32 cellular contexts compared by ENCODE assay signal in genomic region chr5:29309359-29309758, GRCh38.
DNase-seq lines count a peak whose midpoint lies in the region; ATAC-seq, FAIRE-seq and TF ChIP-seq lines count a peak whose summit lies in the region.
"Had no signal": no experiment of that assay in that cellular context is flagged by ENCODE, and none has a peak within 500 bp of the region (broad histone marks: within the 10 kb centered on the region; RNA-seq: fewer than 3 reads in every experiment).

No MANE protein-coding gene starts in this region.

- CTCF ChIA-PET in HepG2 (lab: Yijun Ruan, JAX; ENCODE audit: low intra/inter-chr PET ratio, low total read pairs): no interaction called here
- CTCF ChIA-PET in A549 (lab: Yijun Ruan, JAX): no interaction called here
- CTCF ChIA-PET in K562 (lab: Yijun Ruan, JAX; ENCODE audit: low intra/inter-chr PET ratio): no interaction called here

- POLR2A ChIA-PET in HepG2 (lab: Yijun Ruan, JAX): no interaction called here
- POLR2A ChIA-PET in A549 (lab: Yijun Ruan, JAX): no interaction called here
- POLR2A ChIA-PET in K562 (lab: Yijun Ruan, JAX): no interaction called here

- H3K4me3 ChIP-seq in HepG2 (replicated peaks in 1 of 3; ENCODE audit: insufficient read depth in 1 of 3, low read depth in 2 of 3, low read length in 3 of 3) (no peak overlapping the region), right lobe of liver (no peak overlapping the region), A549 (no peak overlapping the region), K562 (no peak overlapping the region)
- H3K4me3 ChIP-seq: BLaER1; BLaER1 treated with 17β-estradiol and CSF1 and Interleukin-3, amounts not matched to agents 10 nM and 100 nM had no signal

- no peaks in the 10 kb centered on the region for H3K9me3 ChIP-seq in HepG2 (ENCODE audit: low read length)
- H3K9me3 ChIP-seq in right lobe of liver: no peaks in the 10 kb centered on the region
- H3K9me3 ChIP-seq in A549: peaks cover 4% of the 10 kb centered on the region; the same call in 1 of the 3 replicates
- no peaks in the 10 kb centered on the region; the same call in 1 of the 2 replicates for H3K9me3 ChIP-seq in K562 (replicated peaks; ENCODE audit: control insufficient read depth, insufficient read depth, low read depth, low read length)
- H3K9me3 ChIP-seq: BE2C; BLaER1; BLaER1 treated with 17β-estradiol and CSF1 and Interleukin-3, amounts not matched to agents 10 nM and 100 nM; Caco-2 had no signal

- intact Hi-C loops in HepG2 (cut with micrococcal nuclease; ENCODE audit: unreplicated experiment): loop anchor here (1.0 kb wide), 1 partner anchor 47 kb away; no protein-coding TSS in a partner anchor
- intact Hi-C loops in right lobe of liver (cut with DNase I): no loop called here
- intact Hi-C loops in K562 (cut with micrococcal nuclease): no loop called here

- H4K20me1 ChIP-seq in HepG2 (ENCODE audit: insufficient read depth, low read length) (no peaks in the 10 kb centered on the region), K562 (replicated peaks; ENCODE audit: control insufficient read depth, insufficient read depth, low read length) (no peaks in the 10 kb centered on the region)
- H4K20me1 ChIP-seq: BLaER1; BLaER1 treated with 17β-estradiol and CSF1 and Interleukin-3, amounts not matched to agents 10 nM and 100 nM had no signal

- H3K36me3 ChIP-seq in HepG2 (replicated peaks in 1 of 2; ENCODE audit: control insufficient read depth in 1 of 2, insufficient read depth in 2 of 2, low read length in 2 of 2) (no peaks in the 10 kb centered on the region), right lobe of liver (no peaks in the 10 kb centered on the region), K562 (ENCODE audit: control insufficient read depth, insufficient read depth, low read length) (no peaks in the 10 kb centered on the region)
- H3K36me3 ChIP-seq: BE2C; BLaER1; BLaER1 treated with 17β-estradiol and CSF1 and Interleukin-3, amounts not matched to agents 10 nM and 100 nM had no signal

- DNase-seq in HepG2 (ENCODE audit: low spot score) (no peak), right lobe of liver (no peak), A549 (ENCODE audit: low read depth in 1 of 2, low spot score in 1 of 2) (no peak), K562 (ENCODE audit: extremely low read depth in 1 of 4, low spot score in 3 of 4) (no peak), T-helper 1 cell (no peak)
- DNase-seq: 8988T; ACHN; AML-193; BE2C; C1 segment of cervical spinal cord; Caco-2; Calu3; CD4-positive, alpha-beta memory T cell; CD4-positive, alpha-beta T cell; CD4-positive, CD25-positive, alpha-beta regulatory T cell; CD8-positive, alpha-beta memory T cell; CD8-positive, alpha-beta T cell; COR-L47; DMS 273 treated with DMSO at 0.1 percent for 48 hours; DMS153; DMS53; DMS79; DMS79 treated with DMSO at 0.1 percent for 48 hours; DND-41; EL had no signal

- BruUV-seq in HepG2 (replicated peaks; lab: Mats Ljungman, UMichigan) (no TSS peak), K562 (replicated peaks; lab: Mats Ljungman, UMichigan) (no TSS peak)

- 0% methylated on average over 1 of the region's 1 CpG for WGBS in HepG2 (ENCODE audit: low lambda C conversion rate)
- 53% methylated on average over 1 of the region's 1 CpG for WGBS in right lobe of liver (ENCODE audit: insufficient coverage, low coverage, low lambda C conversion rate, missing lambda C conversion rate)
- 77% methylated on average over 1 of the region's 1 CpG for WGBS in A549 (ENCODE audit: missing lambda C conversion rate)
- WGBS in K562 (ENCODE audit: insufficient coverage, low coverage, missing lambda C conversion rate): 5% methylated on average over 1 of the region's 1 CpG

- TF ChIP-seq EP300 in HepG2 (IDR thresholded peaks at IDR 0.05; ENCODE audit: low read depth in 2 of 2, low read length in 2 of 2): no peak
- TF ChIP-seq EP300 in HepG2 (CRISPR knock-in tag; IDR thresholded peaks at IDR 0.05; ENCODE audit: borderline replicate concordance): no peak
- no peak for TF ChIP-seq EP300 in A549 (IDR thresholded peaks at IDR 0.05)
- TF ChIP-seq EP300 in K562 (IDR thresholded peaks at IDR 0.05; ENCODE audit: low read length): no peak

- H3K4me1 ChIP-seq in HepG2 (ENCODE audit: insufficient read depth, low read length) (no peaks in the 10 kb centered on the region), right lobe of liver (no peaks in the 10 kb centered on the region), A549 (0 out of 3 replicates have a peak, but pooled peaks cover 2% of the 10 kb centered on the region), K562 (replicated peaks in 1 of 2; ENCODE audit: control insufficient read depth in 2 of 2, insufficient read depth in 2 of 2, low read length in 2 of 2) (no peaks in the 10 kb centered on the region)
- H3K4me1 ChIP-seq: BE2C; BLaER1; BLaER1 treated with 17β-estradiol and CSF1 and Interleukin-3, amounts not matched to agents 10 nM and 100 nM; Caco-2 had no signal

- H3K9ac ChIP-seq in HepG2 (ENCODE audit: insufficient read depth, low read depth, low read length): no peak overlapping the region
- H3K9ac ChIP-seq in K562 (ENCODE audit: insufficient read depth in 1 of 2, low read depth in 2 of 2, low read length in 2 of 2): no peak overlapping the region
- H3K9ac ChIP-seq: BLaER1; BLaER1 treated with 17β-estradiol and CSF1 and Interleukin-3, amounts not matched to agents 10 nM and 100 nM had no signal

- H3K27ac ChIP-seq in HepG2 (ENCODE audit: extremely low read length, insufficient read depth, low read length) (no peak overlapping the region), right lobe of liver (no peak overlapping the region), A549 (no peak overlapping the region), K562 (ENCODE audit: extremely low read depth, low read depth, low read length) (no peak overlapping the region)
- H3K27ac ChIP-seq: 22Rv1; BLaER1; BLaER1 treated with 17β-estradiol and CSF1 and Interleukin-3, amounts not matched to agents 10 nM and 100 nM; C4-2B had no signal

- H3K27me3 ChIP-seq in HepG2 (ENCODE audit: control insufficient read depth in 1 of 2, insufficient read depth in 2 of 2, low read length in 2 of 2) (no peaks in the 10 kb centered on the region), right lobe of liver (no peaks in the 10 kb centered on the region), K562 (ENCODE audit: control insufficient read depth in 2 of 2, insufficient read depth in 2 of 2, low read length in 2 of 2) (no peaks in the 10 kb centered on the region)
- H3K27me3 ChIP-seq: BE2C; BLaER1; BLaER1 treated with 17β-estradiol and CSF1 and Interleukin-3, amounts not matched to agents 10 nM and 100 nM had no signal

- FAIRE-seq in HepG2 (lab: Jason Lieb, UNC) (no peak), A549 (lab: Jason Lieb, UNC) (no peak), K562 (lab: Jason Lieb, UNC) (no peak)
- FAIRE-seq: A204.1, D721Med had no signal

- no peak overlapping the region for H2AFZ ChIP-seq in HepG2 (ENCODE audit: low read length)
- no peak overlapping the region for H2AFZ ChIP-seq in K562 (ENCODE audit: low read depth, low read length)

- H3K9me1 ChIP-seq in K562 (ENCODE audit: control insufficient read depth, insufficient read depth, low read length): no peaks in the 10 kb centered on the region

- H3K4me2 ChIP-seq in HepG2 (ENCODE audit: low read depth, low read length): no peak overlapping the region
- H3K4me2 ChIP-seq in A549: no peak overlapping the region
- no peak overlapping the region for H3K4me2 ChIP-seq in K562 (ENCODE audit: insufficient read depth, low read length)
- H3K4me2 ChIP-seq: BLaER1; BLaER1 treated with 17β-estradiol and CSF1 and Interleukin-3, amounts not matched to agents 10 nM and 100 nM had no signal

- TF ChIP-seq RAD21 in HepG2 (CRISPR knock-in tag; IDR thresholded peaks at IDR 0.05): no peak
- TF ChIP-seq RAD21 in A549 (conservative IDR thresholded peaks at IDR 0.05 in 1 of 2, IDR thresholded peaks at IDR 0.05 in 1 of 2): no peak
- TF ChIP-seq RAD21 in K562 (CRISPR knock-in tag; conservative IDR thresholded peaks at IDR 0.05 in 1 of 2, IDR thresholded peaks at IDR 0.05 in 1 of 2): no peak

- H3K79me2 ChIP-seq in HepG2 (ENCODE audit: insufficient read depth, low read length) (no peaks in the 10 kb centered on the region), K562 (ENCODE audit: control insufficient read depth, insufficient read depth, low read length) (no peaks in the 10 kb centered on the region)

- TF ChIP-seq CTCF in HepG2 (CRISPR knock-in tag; IDR thresholded peaks at IDR 0.05) (no peak), right lobe of liver (IDR thresholded peaks at IDR 0.05) (no peak), A549 (IDR thresholded peaks at IDR 0.05) (no peak), K562 (IDR thresholded peaks at IDR 0.05 in 2 of 3, conservative IDR thresholded peaks at IDR 0.05 in 1 of 3; ENCODE audit: insufficient read depth in 2 of 3, low read depth in 1 of 3, low read length in 3 of 3) (no peak)

- ATAC-seq in HepG2 (no peak), right lobe of liver (no peak), A549 (no peak), K562 (no peak), GM18870 (IDR thresholded peaks at IDR 0.05; ENCODE audit: unreplicated experiment) (no peak)
- ATAC-seq: CD8-positive, alpha-beta T cell had no signal

- in situ Hi-C loops in HepG2 (cut with HindIII; ENCODE audit: extremely low pct_ligation_motif_present, low pct_unique_long_range_greater_than_20kb): no loop called here
- in situ Hi-C loops in K562 (cut with MboI): no loop called here

- TF ChIP-seq POLR2A in HepG2 (IDR thresholded peaks at IDR 0.05; ENCODE audit: insufficient read depth in 1 of 2, low read depth in 2 of 2, low read length in 2 of 2): no peak
- TF ChIP-seq POLR2A in right lobe of liver (IDR thresholded peaks at IDR 0.05): no peak
- TF ChIP-seq POLR2A in A549 (IDR thresholded peaks at IDR 0.05; ENCODE audit: low read length): no peak
- no peak for TF ChIP-seq POLR2A in K562 (conservative IDR thresholded peaks at IDR 0.05)

TF ChIP-seq in HepG2, 621 proteins besides CTCF, POLR2A, EP300 and RAD21 (continues in another document):
- TF ChIP-seq MAFF (IDR thresholded peaks at IDR 0.05; ENCODE audit: low read depth, low read length): peak; percentile 25; the same call in 1 of the 2 replicates
- TF ChIP-seq MAFK (conservative IDR thresholded peaks at IDR 0.05 in 1 of 2, IDR thresholded peaks at IDR 0.05 in 1 of 2; ENCODE audit: low read length in 2 of 2): peak; percentile 24 to 66; a peak in 2 of 4 replicates
- no peak for TF ChIP-seq JUN (CRISPR knock-in tag; IDR thresholded peaks at IDR 0.05)

TF ChIP-seq in A549, 52 proteins besides CTCF, POLR2A, EP300 and RAD21:
- TF ChIP-seq ZSCAN20 (CRISPR knock-in tag; IDR thresholded peaks at IDR 0.05) (no peak), JUN (IDR thresholded peaks at IDR 0.05) (no peak), MAFK (IDR thresholded peaks at IDR 0.05; ENCODE audit: partially characterized antibody) (peak; percentile 53), FOSB (CRISPR knock-in tag; IDR thresholded peaks at IDR 0.05) (no peak), RFX5 (IDR thresholded peaks at IDR 0.05) (no peak)

Comparison
In these comparisons a context has a peak if more than half of its experiments do, and no peak if none do; other contexts are left out.
1. Of the 241 proteins assayed by ChIP-seq in both HepG2 and K562: peak only in HepG2: MAFF and MAFK; only in K562: MAFG; in both: none; in neither: 238.